In genomic region chr17:54967621-54968258, GRCh38 we compare ENCODE assay signal across 8 cellular contexts. TPM values are rescaled to one million over a fixed set of nuclear protein-coding genes. Genes with fewer than 3 reads are reported as not detected.
A peak's percentile ranks its signal among the peaks of the same experiment; 100 is the strongest.
DNase-seq lines count a peak whose midpoint lies in the region; ATAC-seq, FAIRE-seq and TF ChIP-seq lines count a peak whose summit lies in the region.

No MANE protein-coding gene starts in this region.

- H3K27me3 ChIP-seq in ACC112 (ENCODE audit: insufficient read depth, low read length) (no peaks in the 10 kb centered on the region), keratinocyte (ENCODE audit: control insufficient read depth, extremely low read depth, insufficient read depth, low read length) (no peaks in the 10 kb centered on the region), subcutaneous abdominal adipose tissue (ENCODE audit: control insufficient read depth in 5 of 5, insufficient read depth in 4 of 5, low read length in 5 of 5) (no peaks in the 10 kb centered on the region)

- peaks cover 63% of the 10 kb centered on the region for H3K79me2 ChIP-seq in ACC112 (ENCODE audit: control insufficient read depth, insufficient read depth, low read length, unreplicated experiment)
- peaks cover 37% of the 10 kb centered on the region for H3K79me2 ChIP-seq in keratinocyte (ENCODE audit: control insufficient read depth, insufficient read depth, low read length)

- H2AFZ ChIP-seq in ACC112 (ENCODE audit: low read length, unreplicated experiment), result peak overlapping the region; percentile 97
- peak overlapping the region; percentile 99 for H2AFZ ChIP-seq in keratinocyte (ENCODE audit: control insufficient read depth, low read length)

- H3K27ac ChIP-seq in ACC112 (ENCODE audit: low read depth, low read length), result no peak overlapping the region
- H3K27ac ChIP-seq in keratinocyte (ENCODE audit: control insufficient read depth, insufficient read depth, low read length), result peak overlapping the region; percentile 80
- H3K27ac ChIP-seq in subcutaneous abdominal adipose tissue (ENCODE audit: low read depth, low read length), result peak overlapping the region; percentile 73

- H3K36me3 ChIP-seq in ACC112 (ENCODE audit: insufficient read depth, low read length) (peaks cover 25% of the 10 kb centered on the region), keratinocyte (ENCODE audit: control insufficient read depth in 2 of 2, extremely low read depth in 1 of 2, insufficient read depth in 2 of 2, low read length in 2 of 2) (peaks cover 0 to 2% of the 10 kb centered on the region in 2 experiments), subcutaneous abdominal adipose tissue (ENCODE audit: control insufficient read depth in 5 of 5, insufficient read depth in 5 of 5, low read length in 5 of 5) (peaks cover 3 to 24% (median 15%) of the 10 kb centered on the region in 5 donors)

- peak; percentile 66; the same call in 1 of the 2 replicates for TF ChIP-seq CTCF in GM12874 (IDR thresholded peaks at IDR 0.05; ENCODE audit: insufficient read depth, low read depth, low read length)
- TF ChIP-seq CTCF in astrocyte of the spinal cord (IDR thresholded peaks at IDR 0.05; ENCODE audit: low read depth, low read length), result no peak
- TF ChIP-seq CTCF in keratinocyte (optimal IDR thresholded peaks at IDR 0.05 in 1 of 3, IDR thresholded peaks at IDR 0.05 in 1 of 3, conservative IDR thresholded peaks at IDR 0.05 in 1 of 3; ENCODE audit: extremely low read depth in 1 of 3, insufficient read depth in 2 of 3, low read length in 3 of 3), result peak in 1 of 3 experiments; percentile 50

- in situ Hi-C loops in astrocyte of the spinal cord (cut with HindIII; ENCODE audit: low sequenced_read_pairs), result no loop called here

- H3K9me3 ChIP-seq in keratinocyte (ENCODE audit: control insufficient read depth, low read depth, low read length) (no peaks in the 10 kb centered on the region), subcutaneous abdominal adipose tissue (ENCODE audit: control insufficient read depth in 5 of 5, low read length in 5 of 5) (no peaks in the 10 kb centered on the region)

- ATAC-seq in HG02623 (IDR thresholded peaks at IDR 0.05; ENCODE audit: unreplicated experiment), result peak; percentile 9

- H3K9ac ChIP-seq in keratinocyte (ENCODE audit: control insufficient read depth, extremely low read depth, insufficient read depth, low read length) (peak overlapping the region; percentile 91), subcutaneous abdominal adipose tissue (ENCODE audit: low read length in 5 of 5) (peak overlapping the region; percentile 66 to 97 (median 83))

- DNase-seq in MV-4-11 (lab: John Stamatoyannopoulos, UW), result peak; percentile 52
- peak; percentile 47 for DNase-seq in astrocyte of the spinal cord (ENCODE audit: low read depth, low spot score)
- DNase-seq in keratinocyte (ENCODE audit: low read depth, low spot score), result no peak
- DNase-seq in cortex of kidney (lab: John Stamatoyannopoulos, UW), result no peak

- H3K4me1 ChIP-seq in ACC112 (ENCODE audit: control insufficient read depth, insufficient read depth, low read length, unreplicated experiment), result peaks cover 21% of the 10 kb centered on the region
- peaks cover 14% of the 10 kb centered on the region for H3K4me1 ChIP-seq in keratinocyte (ENCODE audit: control insufficient read depth, extremely low read depth, insufficient read depth, low read length)
- peaks cover 2 to 29% (median 27%) of the 10 kb centered on the region in 5 donors for H3K4me1 ChIP-seq in subcutaneous abdominal adipose tissue (ENCODE audit: control insufficient read depth in 5 of 5, insufficient read depth in 5 of 5, low read length in 5 of 5)

- FAIRE-seq in keratinocyte (lab: Jason Lieb, UNC), result no peak

- dilution Hi-C loops in keratinocyte (cut with MboI; ENCODE audit: extremely low pct_ligation_motif_present, low sequenced_read_pairs), result no loop called here

- H3K4me2 ChIP-seq in keratinocyte (ENCODE audit: control insufficient read depth, extremely low read depth, insufficient read depth, low read depth, low read length), result peak overlapping the region; percentile 92

- H4K20me1 ChIP-seq in keratinocyte (ENCODE audit: control insufficient read depth, extremely low read depth, insufficient read depth, low read length), result no peaks in the 10 kb centered on the region

- H3K4me3 ChIP-seq in ACC112 (ENCODE audit: low read depth, low read length) (peak overlapping the region; percentile 82), astrocyte of the spinal cord (ENCODE audit: low read depth, low read length) (peak overlapping the region; percentile 95), keratinocyte (ENCODE audit: control insufficient read depth in 2 of 3, extremely low read depth in 1 of 3, insufficient read depth in 2 of 3, low read depth in 1 of 3, low read length in 3 of 3) (peak overlapping the region; percentile 94 to 97 (median 96)), subcutaneous abdominal adipose tissue (ENCODE audit: low read depth in 1 of 5, low read length in 5 of 5) (peak overlapping the region; percentile 86 to 99 (median 95))

- H3K9me1 ChIP-seq in keratinocyte (ENCODE audit: control insufficient read depth, extremely low read depth, insufficient read depth, low read length), result no peaks in the 10 kb centered on the region

RNA-seq across cellular contexts. Expression of gene COX11, which starts 0.7 kb away (rescaled TPM):
- 31.3 to 39.7 TPM (median 36.3 TPM) in 3 replicates for polyA plus RNA-seq in keratinocyte
- 17.8 TPM for polyA plus RNA-seq in keratinocyte (2011; ENCODE audit: low read depth)
- polyA plus RNA-seq in keratinocyte (2011; cell fraction: cytosol; rRNA removed), result 19.7 and 21.6 TPM in 2 replicates
- polyA plus RNA-seq in keratinocyte (2011; cell fraction: nucleus; rRNA removed), result 24.3 and 32.8 TPM in 2 replicates
- 19.2 and 41.8 TPM in 2 replicates for polyA plus RNA-seq in keratinocyte (2012; ENCODE audit: low replicate concordance)
- 15.8 to 29.1 TPM (median 26.3 TPM) in 3 replicates for polyA minus RNA-seq in keratinocyte
- polyA minus RNA-seq in keratinocyte (2011; cell fraction: cytosol; rRNA and poly(A)+ RNA removed), result 71.0 TPM
- 14.9 and 15.1 TPM in 2 replicates for polyA minus RNA-seq in keratinocyte (2011; cell fraction: nucleus; rRNA and poly(A)+ RNA removed)

RNA-seq across cellular contexts. Expression of gene STXBP4, which starts 0.8 kb away (rescaled TPM):
- polyA plus RNA-seq in keratinocyte, result 3.0 to 5.6 TPM (median 4.2 TPM) in 3 replicates
- polyA plus RNA-seq in keratinocyte (2011; ENCODE audit: low read depth), result 0.87 TPM
- 2.4 and 3.2 TPM in 2 replicates for polyA plus RNA-seq in keratinocyte (2011; cell fraction: cytosol; rRNA removed)
- polyA plus RNA-seq in keratinocyte (2011; cell fraction: nucleus; rRNA removed), result 6.0 and 6.2 TPM in 2 replicates
- polyA plus RNA-seq in keratinocyte (2012; ENCODE audit: low replicate concordance), result 0.61 and 2.7 TPM in 2 replicates
- 1.8 to 14.3 TPM (median 5.2 TPM) in 3 replicates for polyA minus RNA-seq in keratinocyte
- 3.5 TPM for polyA minus RNA-seq in keratinocyte (2011; cell fraction: cytosol; rRNA and poly(A)+ RNA removed)
- 4.7 and 11.9 TPM in 2 replicates for polyA minus RNA-seq in keratinocyte (2011; cell fraction: nucleus; rRNA and poly(A)+ RNA removed)

Comparison
In these comparisons a context has a peak if more than half of its experiments do, and no peak if none do; other contexts are left out.
1. DNase-seq: peak in MV-4-11 (single experiment) and astrocyte of the spinal cord (single experiment); none in keratinocyte (single experiment) and cortex of kidney (single experiment).
2. Peak in every context shown above with its lines, with median percentiles within 50 percentile points of each other: H3K4me3 ChIP-seq.